In genomic region chr5:145441228-145441627, GRCh38 we compare ENCODE assay signal across 9 cellular contexts.
"Had no signal": no experiment of that assay in that cellular context is flagged by ENCODE, and none has a peak within 500 bp of the region (broad histone marks: within the 10 kb centered on the region; RNA-seq: fewer than 3 reads in every experiment).

No MANE protein-coding gene starts in this region.

- H3K9me3 ChIP-seq: HAP-1 had no signal

- DNase-seq: GM23248, GOT3, H7, H9, HCEC 1CT, HFFc6 had no signal

- H3K4me1 ChIP-seq: HAP-1 had no signal

- H3K4me3 ChIP-seq: GM23248, GM23338, HAP-1 had no signal

- H3K4me2 ChIP-seq: GM23338 had no signal

- H3K36me3 ChIP-seq: HAP-1 had no signal

- ATAC-seq: GM23338, HCT116 had no signal

- H2AFZ ChIP-seq: GM23248, GM23338 had no signal

- H3K27ac ChIP-seq: GM23248 had no signal

- H3K9ac ChIP-seq: GM23248 had no signal
